1 cellular context compared by ENCODE assay signal in the genomic region with DNA sequence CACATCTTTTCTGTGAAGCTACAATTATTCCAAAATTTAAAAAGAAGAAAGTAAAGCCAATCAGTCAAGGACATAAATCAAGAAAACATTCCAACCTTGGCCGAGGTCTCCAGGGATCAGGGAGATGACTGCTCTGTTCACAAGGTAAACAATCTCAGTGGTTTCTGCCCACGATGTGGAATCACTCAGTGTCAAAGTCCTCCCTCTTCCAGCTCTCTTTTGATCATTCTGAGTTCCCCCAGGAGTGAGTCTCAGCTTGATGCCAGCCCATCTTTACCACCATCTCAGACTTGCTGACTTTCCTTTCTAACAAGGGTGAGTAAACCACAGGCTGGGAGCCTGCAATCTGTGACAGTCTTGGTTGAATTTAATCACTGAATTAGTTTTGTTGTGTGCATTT.
A peak's percentile ranks its signal among the peaks of the same experiment; 100 is the strongest.
TF ChIP-seq lines count a peak whose summit lies in the region.

No MANE protein-coding gene starts in this region.

TF ChIP-seq in HepG2, 621 proteins besides CTCF, POLR2A, EP300 and RAD21 (continued from another document):
- TF ChIP-seq ZNF281 (CRISPR knock-in tag; IDR thresholded peaks at IDR 0.05; ENCODE audit: borderline replicate concordance) (no peak), MTERF4 (CRISPR knock-in tag; IDR thresholded peaks at IDR 0.05) (no peak), SIX1 (CRISPR knock-in tag; IDR thresholded peaks at IDR 0.05; ENCODE audit: borderline replicate concordance) (no peak), CHD4 (IDR thresholded peaks at IDR 0.05; ENCODE audit: borderline replicate concordance, low read length) (no peak), ZNF431 (CRISPR knock-in tag; IDR thresholded peaks at IDR 0.05; ENCODE audit: borderline replicate concordance, low read depth) (no peak), ZXDC (CRISPR knock-in tag; IDR thresholded peaks at IDR 0.05) (no peak), ZNF205 (CRISPR knock-in tag; IDR thresholded peaks at IDR 0.05) (no peak), DBP (CRISPR knock-in tag; IDR thresholded peaks at IDR 0.05; ENCODE audit: not compliant biosample characterization) (no peak), TEAD2 (CRISPR knock-in tag; IDR thresholded peaks at IDR 0.05) (no peak), ZNF790 (CRISPR knock-in tag; IDR thresholded peaks at IDR 0.05; ENCODE audit: borderline replicate concordance) (no peak), GMEB2 (CRISPR knock-in tag; IDR thresholded peaks at IDR 0.05; ENCODE audit: low read depth) (no peak), HINFP (CRISPR knock-in tag; IDR thresholded peaks at IDR 0.05; ENCODE audit: low read depth) (no peak), POLR2AphosphoS5 (IDR thresholded peaks at IDR 0.05; ENCODE audit: low read depth, low read length) (peak; percentile 53; the same call in 1 of the 2 replicates), ZFX (CRISPR knock-in tag; IDR thresholded peaks at IDR 0.05; ENCODE audit: low read depth) (no peak), AHR (CRISPR knock-in tag; IDR thresholded peaks at IDR 0.05) (no peak), LCORL (IDR thresholded peaks at IDR 0.05) (no peak), LCORL (CRISPR knock-in tag; IDR thresholded peaks at IDR 0.05) (no peak), ZNF75D (CRISPR knock-in tag; IDR thresholded peaks at IDR 0.05; ENCODE audit: borderline replicate concordance) (no peak)
- TF ChIP-seq, protein P1, sequence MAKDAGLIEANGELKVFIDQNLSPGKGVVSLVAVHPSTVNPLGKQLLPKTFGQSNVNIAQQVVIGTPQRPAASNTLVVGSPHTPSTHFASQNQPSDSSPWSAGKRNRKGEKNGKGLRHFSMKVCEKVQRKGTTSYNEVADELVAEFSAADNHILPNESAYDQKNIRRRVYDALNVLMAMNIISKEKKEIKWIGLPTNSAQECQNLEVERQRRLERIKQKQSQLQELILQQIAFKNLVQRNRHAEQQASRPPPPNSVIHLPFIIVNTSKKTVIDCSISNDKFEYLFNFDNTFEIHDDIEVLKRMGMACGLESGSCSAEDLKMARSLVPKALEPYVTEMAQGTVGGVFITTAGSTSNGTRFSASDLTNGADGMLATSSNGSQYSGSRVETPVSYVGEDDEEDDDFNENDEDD (CRISPR knock-in tag; IDR thresholded peaks at IDR 0.05; ENCODE audit: borderline replicate concordance): no peak
- TF ChIP-seq, protein P2, sequence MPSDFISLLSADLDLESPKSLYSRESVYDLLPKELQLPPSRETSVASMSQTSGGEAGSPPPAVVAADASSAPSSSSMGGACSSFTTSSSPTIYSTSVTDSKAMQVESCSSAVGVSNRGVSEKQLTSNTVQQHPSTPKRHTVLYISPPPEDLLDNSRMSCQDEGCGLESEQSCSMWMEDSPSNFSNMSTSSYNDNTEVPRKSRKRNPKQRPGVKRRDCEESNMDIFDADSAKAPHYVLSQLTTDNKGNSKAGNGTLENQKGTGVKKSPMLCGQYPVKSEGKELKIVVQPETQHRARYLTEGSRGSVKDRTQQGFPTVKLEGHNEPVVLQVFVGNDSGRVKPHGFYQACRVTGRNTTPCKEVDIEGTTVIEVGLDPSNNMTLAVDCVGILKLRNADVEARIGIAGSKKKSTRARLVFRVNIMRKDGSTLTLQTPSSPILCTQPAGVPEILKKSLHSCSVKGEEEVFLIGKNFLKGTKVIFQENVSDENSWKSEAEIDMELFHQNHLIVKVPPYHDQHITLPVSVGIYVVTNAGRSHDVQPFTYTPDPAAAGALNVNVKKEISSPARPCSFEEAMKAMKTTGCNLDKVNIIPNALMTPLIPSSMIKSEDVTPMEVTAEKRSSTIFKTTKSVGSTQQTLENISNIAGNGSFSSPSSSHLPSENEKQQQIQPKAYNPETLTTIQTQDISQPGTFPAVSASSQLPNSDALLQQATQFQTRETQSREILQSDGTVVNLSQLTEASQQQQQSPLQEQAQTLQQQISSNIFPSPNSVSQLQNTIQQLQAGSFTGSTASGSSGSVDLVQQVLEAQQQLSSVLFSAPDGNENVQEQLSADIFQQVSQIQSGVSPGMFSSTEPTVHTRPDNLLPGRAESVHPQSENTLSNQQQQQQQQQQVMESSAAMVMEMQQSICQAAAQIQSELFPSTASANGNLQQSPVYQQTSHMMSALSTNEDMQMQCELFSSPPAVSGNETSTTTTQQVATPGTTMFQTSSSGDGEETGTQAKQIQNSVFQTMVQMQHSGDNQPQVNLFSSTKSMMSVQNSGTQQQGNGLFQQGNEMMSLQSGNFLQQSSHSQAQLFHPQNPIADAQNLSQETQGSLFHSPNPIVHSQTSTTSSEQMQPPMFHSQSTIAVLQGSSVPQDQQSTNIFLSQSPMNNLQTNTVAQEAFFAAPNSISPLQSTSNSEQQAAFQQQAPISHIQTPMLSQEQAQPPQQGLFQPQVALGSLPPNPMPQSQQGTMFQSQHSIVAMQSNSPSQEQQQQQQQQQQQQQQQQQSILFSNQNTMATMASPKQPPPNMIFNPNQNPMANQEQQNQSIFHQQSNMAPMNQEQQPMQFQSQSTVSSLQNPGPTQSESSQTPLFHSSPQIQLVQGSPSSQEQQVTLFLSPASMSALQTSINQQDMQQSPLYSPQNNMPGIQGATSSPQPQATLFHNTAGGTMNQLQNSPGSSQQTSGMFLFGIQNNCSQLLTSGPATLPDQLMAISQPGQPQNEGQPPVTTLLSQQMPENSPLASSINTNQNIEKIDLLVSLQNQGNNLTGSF (CRISPR knock-in tag; IDR thresholded peaks at IDR 0.05): no peak
